ENCODE assay signal across 26 cellular contexts in genomic region chr5:73963021-73963420, GRCh38.
A peak's percentile ranks its signal among the peaks of the same experiment; 100 is the strongest.
DNase-seq lines count a peak whose midpoint lies in the region; ATAC-seq, FAIRE-seq and TF ChIP-seq lines count a peak whose summit lies in the region.
"Had no signal": no experiment of that assay in that cellular context is flagged by ENCODE, and none has a peak within 500 bp of the region (broad histone marks: within the 10 kb centered on the region; RNA-seq: fewer than 3 reads in every experiment).

No MANE protein-coding gene starts in this region.

- no peaks in the 10 kb centered on the region for H3K9me3 ChIP-seq in astrocyte (ENCODE audit: insufficient read depth, low read depth, low read length)
- H3K9me3 ChIP-seq: left ventricle myocardium inferior, ovary had no signal

- no peak overlapping the region for H3K9ac ChIP-seq in astrocyte (ENCODE audit: low read length)

- H3K27me3 ChIP-seq in astrocyte (ENCODE audit: insufficient read depth, low read length) = no peaks in the 10 kb centered on the region
- H3K27me3 ChIP-seq: ovary had no signal

- H3K4me3 Mint-ChIP-seq in astrocyte (ENCODE audit: unreplicated experiment) (no peak overlapping the region), nephron (no peak overlapping the region)
- H3K4me3 Mint-ChIP-seq: activated CD4-positive, alpha-beta T cell treated with anti-CD3 and anti-CD28 coated beads for 36 hours; activated T-cell treated with anti-CD3 and anti-CD28 coated beads, Interleukin-2, amount 50 U/mL, for 24 hours; CD4-positive, CD25-positive, alpha-beta regulatory T cell; nephron progenitor cell; stimulated activated naive B cell treated with anti-CD40 and anti-IgM and Interleukin-4, amounts not matched to agents 10 μg/mL and 1 μg/mL and 100 μg/mL, for 72 hours had no signal

- no peaks in the 10 kb centered on the region for H3K79me2 ChIP-seq in astrocyte (ENCODE audit: insufficient read depth, low read length)

- H3K9me3 Mint-ChIP-seq in astrocyte (ENCODE audit: unreplicated experiment) = no peaks in the 10 kb centered on the region
- H3K9me3 Mint-ChIP-seq in nephron = peaks cover 8% of the 10 kb centered on the region
- H3K9me3 Mint-ChIP-seq: activated T-cell treated with anti-CD3 and anti-CD28 coated beads, Interleukin-2, amount 50 U/mL, for 24 hours; stimulated activated naive B cell treated with anti-CD40 and anti-IgM and Interleukin-4, amounts not matched to agents 10 μg/mL and 1 μg/mL and 100 μg/mL, for 72 hours had no signal

- H3K27ac Mint-ChIP-seq in astrocyte (ENCODE audit: unreplicated experiment) (no peak overlapping the region), nephron (peak overlapping the region in 2 of 3 experiments; percentile 69 to 70)
- H3K27ac Mint-ChIP-seq: activated CD4-positive, alpha-beta T cell treated with anti-CD3 and anti-CD28 coated beads for 36 hours; activated T-cell treated with anti-CD3 and anti-CD28 coated beads, Interleukin-2, amount 50 U/mL, for 24 hours; CD4-positive, CD25-positive, alpha-beta regulatory T cell; nephron progenitor cell; stimulated activated naive B cell treated with anti-CD40 and anti-IgM and Interleukin-4, amounts not matched to agents 10 μg/mL and 1 μg/mL and 100 μg/mL, for 72 hours had no signal

- H3K27ac ChIP-seq in astrocyte (ENCODE audit: low read depth, low read length) = no peak overlapping the region
- H3K27ac ChIP-seq: left ventricle myocardium inferior, ovary had no signal

- H3K4me1 Mint-ChIP-seq in astrocyte (ENCODE audit: low read depth, unreplicated experiment) = peaks cover 8% of the 10 kb centered on the region
- H3K4me1 Mint-ChIP-seq in nephron = peaks cover 34% of the 10 kb centered on the region
- H3K4me1 Mint-ChIP-seq: activated CD4-positive, alpha-beta T cell treated with anti-CD3 and anti-CD28 coated beads for 36 hours; CD4-positive, CD25-positive, alpha-beta regulatory T cell had no signal

- H2AFZ ChIP-seq in astrocyte (ENCODE audit: low read depth, low read length) = no peak overlapping the region

- TF ChIP-seq CTCF in astrocyte (IDR thresholded peaks at IDR 0.05; ENCODE audit: insufficient read depth, low read depth, low read length) (no peak), nephron (IDR thresholded peaks at IDR 0.05; ENCODE audit: unreplicated experiment in 3 of 3) (no peak)

- no peak for ATAC-seq in HG02763 (IDR thresholded peaks at IDR 0.05; ENCODE audit: unreplicated experiment)
- ATAC-seq: activated CD4-positive, alpha-beta T cell treated with anti-CD3 and anti-CD28 coated beads for 36 hours; right cardiac atrium; stimulated activated naive B cell treated with anti-CD40 and anti-IgM and Interleukin-4, amounts not matched to agents 10 μg/mL and 1 μg/mL and 100 μg/mL, for 72 hours had no signal

- H4K20me1 ChIP-seq in astrocyte (ENCODE audit: insufficient read depth, low read length) = no peaks in the 10 kb centered on the region

- no peak for FAIRE-seq in astrocyte (lab: Jason Lieb, UNC)
- FAIRE-seq: GM18507, RCC 7860, TTC549 had no signal

- no peaks in the 10 kb centered on the region for H3K36me3 ChIP-seq in astrocyte (ENCODE audit: insufficient read depth, low read length)
- H3K36me3 ChIP-seq: left ventricle myocardium inferior, ovary had no signal

- H3K4me2 ChIP-seq in astrocyte (ENCODE audit: low read length) = no peak overlapping the region

- H3K27me3 Mint-ChIP-seq in astrocyte (ENCODE audit: low read depth, unreplicated experiment) = no peaks in the 10 kb centered on the region
- H3K27me3 Mint-ChIP-seq in nephron (ENCODE audit: low read depth) = peaks cover 3% of the 10 kb centered on the region
- H3K27me3 Mint-ChIP-seq: CD4-positive, CD25-positive, alpha-beta regulatory T cell had no signal

- peaks cover 4% of the 10 kb centered on the region for H3K4me1 ChIP-seq in astrocyte (ENCODE audit: insufficient read depth, low read length)
- H3K4me1 ChIP-seq: left ventricle myocardium inferior had no signal

- H3K4me3 ChIP-seq in astrocyte (ENCODE audit: insufficient read depth, low read depth, low read length) = no peak overlapping the region
- H3K4me3 ChIP-seq: left ventricle myocardium inferior, ovary had no signal

- no peaks in the 10 kb centered on the region for H3K36me3 Mint-ChIP-seq in astrocyte (ENCODE audit: low read depth, unreplicated experiment)
- H3K36me3 Mint-ChIP-seq in nephron (ENCODE audit: low read depth) = no peaks in the 10 kb centered on the region
- H3K36me3 Mint-ChIP-seq: CD4-positive, CD25-positive, alpha-beta regulatory T cell; stimulated activated naive B cell treated with anti-CD40 and anti-IgM and Interleukin-4, amounts not matched to agents 10 μg/mL and 1 μg/mL and 100 μg/mL, for 72 hours had no signal

- DNase-seq in GM04503 (ENCODE audit: low read depth) (peak; percentile 80), astrocyte (ENCODE audit: low read depth) (peak; percentile 87), fibroblast of peridontal ligament (ENCODE audit: extremely low read depth) (peak; percentile 16), HCEC 1CT (no peak), hypothalamus (lab: John Stamatoyannopoulos, UW) (no peak), Ammon's horn (ENCODE audit: low spot score) (no peak)
- DNase-seq: activated CD4-positive, alpha-beta T cell treated with anti-CD3 and anti-CD28 coated beads for 36 hours; activated naive CD4-positive, alpha-beta T cell; activated T-cell treated with anti-CD3 and anti-CD28 coated beads, Interleukin-2, amount 50 U/mL, for 24 hours; amniotic stem cell; CD4-positive, CD25-positive, alpha-beta regulatory T cell; central memory CD4-positive, alpha-beta T cell; left ventricle myocardium inferior; midbrain; NCI-H1436; NCI-H524; nephron progenitor cell; ovary; right cardiac atrium; stimulated activated CD4-positive, alpha-beta T cell treated with anti-CD3 and anti-CD28 coated beads, Interleukin-4, amount 100 ng/mL, for 24 hours; stimulated activated naive B cell treated with anti-CD40 and anti-IgM and Interleukin-4, amounts not matched to agents 10 μg/mL and 1 μg/mL and 100 μg/mL, for 72 hours had no signal

Comparison
In these comparisons a context has a peak if more than half of its experiments do, and no peak if none do; other contexts are left out.
1. DNase-seq: peak in GM04503 (single experiment), astrocyte (single experiment) and fibroblast of peridontal ligament (single experiment); none in HCEC 1CT (single experiment), hypothalamus (0 of 51) and Ammon's horn (single experiment).